ENCODE assay signal across 21 cellular contexts in the genomic region with DNA sequence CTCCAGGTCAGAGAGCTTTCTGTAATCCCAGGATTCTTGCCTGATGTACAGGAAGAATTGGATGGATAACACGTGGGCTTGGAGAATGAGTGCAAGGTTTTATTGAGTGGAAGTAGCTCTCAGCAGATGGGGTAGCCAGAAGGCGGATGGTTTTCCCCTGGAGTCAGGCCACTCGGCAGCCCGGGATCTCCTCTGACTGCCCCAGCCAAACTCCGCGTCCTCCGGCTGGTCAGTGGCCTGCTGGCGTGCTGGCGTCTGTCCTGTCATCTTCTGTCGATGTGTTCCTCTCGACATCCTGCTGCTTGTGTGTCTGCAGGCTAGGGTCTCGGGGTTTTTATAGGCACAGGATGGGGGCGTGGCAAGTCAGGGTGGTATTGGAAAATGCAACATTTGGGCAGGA. TPM values are rescaled to one million over a fixed set of nuclear protein-coding genes. Genes with fewer than 3 reads are reported as not detected.
"Had no signal": no experiment of that assay in that cellular context is flagged by ENCODE, and none has a peak within 500 bp of the region (broad histone marks: within the 10 kb centered on the region; RNA-seq: fewer than 3 reads in every experiment).

No MANE protein-coding gene starts in this region.

- H3K4me1 ChIP-seq: esophagus muscularis mucosa, gastroesophageal sphincter, right atrium auricular region, sigmoid colon, stomach, transverse colon had no signal

- H3K27ac ChIP-seq: epithelial cell of prostate, esophagus muscularis mucosa, gastroesophageal sphincter, right atrium auricular region, sigmoid colon, skin epidermis, stomach, thoracic aorta, transverse colon had no signal

- H3K36me3 ChIP-seq: esophagus muscularis mucosa, right atrium auricular region, sigmoid colon, thoracic aorta, transverse colon had no signal

- DNase-seq: effector memory CD8-positive, alpha-beta T cell; immature natural killer cell; left cardiac atrium; left ventricle myocardium superior; mesendoderm; naive B cell; sigmoid colon; stimulated activated CD4-positive, alpha-beta T cell treated with anti-CD3 and anti-CD28 coated beads, Interleukin-2, amount 100 ng/mL, for 24 hours; stimulated activated naive CD4-positive, alpha-beta T cell; stomach; transverse colon had no signal

- H3K4me3 ChIP-seq: esophagus muscularis mucosa, gastroesophageal sphincter, right atrium auricular region, sigmoid colon, skin epidermis, stomach, thoracic aorta, transverse colon had no signal

- H3K27me3 ChIP-seq: esophagus muscularis mucosa, gastroesophageal sphincter, right atrium auricular region, sigmoid colon, stomach, transverse colon had no signal

- ATAC-seq: effector memory CD8-positive, alpha-beta T cell; gastroesophageal sphincter; left cardiac atrium; left ventricle myocardium superior had no signal

RNA-seq across cellular contexts. Expression of gene GJA9, which starts 27.4 kb away (rescaled TPM):
- total RNA-seq: esophagus muscularis mucosa, fibroblast of villous mesenchyme, gastroesophageal sphincter, left cardiac atrium, left ventricle myocardium superior, lung microvascular endothelial cell, omental fat pad, pulmonary artery endothelial cell, right atrium auricular region, sigmoid colon, thoracic aorta had no signal
- polyA plus RNA-seq: immature natural killer cell had no signal

RNA-seq across cellular contexts. Expression of gene RHBDL2, which starts 32.8 kb away (rescaled TPM):
- total RNA-seq: esophagus muscularis mucosa, left ventricle myocardium superior, lung microvascular endothelial cell had no signal
- polyA plus RNA-seq: immature natural killer cell had no signal
